Comparison of ENCODE assay signal across 10 cellular contexts in the genomic region with DNA sequence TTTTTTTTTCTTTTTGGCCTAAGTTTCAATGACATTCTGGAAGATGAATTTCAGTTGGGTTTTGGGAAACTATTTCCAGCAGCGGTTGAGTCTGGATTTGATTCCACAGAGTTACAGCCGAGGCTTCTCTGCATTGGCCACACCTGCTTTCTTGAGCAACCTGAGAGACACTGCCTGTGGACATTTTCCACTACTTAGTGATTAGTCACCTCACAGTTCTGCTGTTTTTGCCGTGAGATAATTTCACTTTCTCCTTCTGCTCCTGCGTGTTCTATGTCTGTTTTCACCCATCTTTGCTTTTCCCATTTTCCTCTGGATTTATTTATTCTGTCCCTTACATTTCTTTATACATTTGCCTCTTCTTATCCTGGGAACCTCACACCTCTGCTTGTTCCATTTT.
A peak's percentile ranks its signal among the peaks of the same experiment; 100 is the strongest.
DNase-seq lines count a peak whose midpoint lies in the region; ATAC-seq, FAIRE-seq and TF ChIP-seq lines count a peak whose summit lies in the region.
"Had no signal": no experiment of that assay in that cellular context is flagged by ENCODE, and none has a peak within 500 bp of the region (broad histone marks: within the 10 kb centered on the region; RNA-seq: fewer than 3 reads in every experiment).

No MANE protein-coding gene starts in this region.

- H3K4me1 Mint-ChIP-seq in natural killer cell = no peaks in the 10 kb centered on the region
- H3K4me1 Mint-ChIP-seq in T-helper 2 cell treated with Interferon-gamma antibody and Interleukin-4, amounts not matched to agents 5 μg/mL and 100 μg/mL, for 36 hours (ENCODE audit: low read depth) = no peaks in the 10 kb centered on the region

- H3K9me1 ChIP-seq in keratinocyte (ENCODE audit: control insufficient read depth, extremely low read depth, insufficient read depth, low read length) = no peaks in the 10 kb centered on the region

- no peak overlapping the region for H3K27ac Mint-ChIP-seq in natural killer cell
- no peak overlapping the region for H3K27ac Mint-ChIP-seq in T-helper 2 cell treated with Interferon-gamma antibody and Interleukin-4, amounts not matched to agents 5 μg/mL and 100 μg/mL, for 36 hours
- H3K27ac Mint-ChIP-seq: neural progenitor cell had no signal

- H3K4me2 ChIP-seq in GM23248 (ENCODE audit: unreplicated experiment) (peak overlapping the region; percentile 99), keratinocyte (ENCODE audit: control insufficient read depth, extremely low read depth, insufficient read depth, low read depth, low read length) (peak overlapping the region; percentile 91)
- H3K4me2 ChIP-seq: neural progenitor cell had no signal

- intact Hi-C loops in natural killer cell (cut with micrococcal nuclease) = no loop called here

- H3K27me3 Mint-ChIP-seq in natural killer cell (ENCODE audit: low read depth in 2 of 2) = no peaks in the 10 kb centered on the region
- no peaks in the 10 kb centered on the region for H3K27me3 Mint-ChIP-seq in T-helper 2 cell treated with Interferon-gamma antibody and Interleukin-4, amounts not matched to agents 5 μg/mL and 100 μg/mL, for 36 hours (ENCODE audit: low read depth)

- H3K9me2 ChIP-seq in GM23248 (ENCODE audit: insufficient read depth) = no peaks in the 10 kb centered on the region

- peak overlapping the region; percentile 53 for H2AFZ ChIP-seq in GM23248
- H2AFZ ChIP-seq in keratinocyte (ENCODE audit: control insufficient read depth, low read length) = peak overlapping the region; percentile 73
- H2AFZ ChIP-seq: neural progenitor cell had no signal

- H3K9ac ChIP-seq in GM23248 (peak overlapping the region; percentile 89), keratinocyte (ENCODE audit: control insufficient read depth, extremely low read depth, insufficient read depth, low read length) (peak overlapping the region; percentile 53), subcutaneous abdominal adipose tissue (ENCODE audit: low read length in 5 of 5) (no peak overlapping the region)
- H3K9ac ChIP-seq: neural progenitor cell had no signal

- H3K27ac ChIP-seq in GM23248 = peak overlapping the region; percentile 97
- H3K27ac ChIP-seq in keratinocyte (ENCODE audit: control insufficient read depth, insufficient read depth, low read length) = peak overlapping the region; percentile 42
- peak overlapping the region; percentile 9 for H3K27ac ChIP-seq in subcutaneous abdominal adipose tissue (ENCODE audit: low read depth, low read length)
- H3K27ac ChIP-seq in substantia nigra (ENCODE audit: low read depth, low read length, poor library complexity, severe bottlenecking) = no peak overlapping the region
- H3K27ac ChIP-seq: neural progenitor cell had no signal

- peaks cover 46% of the 10 kb centered on the region for H3F3A ChIP-seq in GM23248 (ENCODE audit: insufficient read depth)

- H3K36me3 ChIP-seq in GM23248 (ENCODE audit: low read depth) (no peaks in the 10 kb centered on the region), keratinocyte (ENCODE audit: control insufficient read depth in 2 of 2, extremely low read depth in 1 of 2, insufficient read depth in 2 of 2, low read length in 2 of 2) (no peaks in the 10 kb centered on the region), subcutaneous abdominal adipose tissue (ENCODE audit: control insufficient read depth in 5 of 5, insufficient read depth in 5 of 5, low read length in 5 of 5) (no peaks in the 10 kb centered on the region)
- H3K36me3 ChIP-seq: neural progenitor cell had no signal

- DNase-seq in GM23248 (peak; percentile 94), astrocyte of the cerebellum (ENCODE audit: low read depth) (peak; percentile 36), keratinocyte (ENCODE audit: low read depth, low spot score) (no peak), substantia nigra (lab: John Stamatoyannopoulos, UW) (no peak), natural killer cell (no peak)
- no peak for DNase-seq in T-helper 2 cell treated with Interferon-gamma antibody and Interleukin-4, amounts not matched to agents 5 μg/mL and 100 μg/mL, for 36 hours (ENCODE audit: low spot score)

- H3K4me3 Mint-ChIP-seq in natural killer cell = no peak overlapping the region
- H3K4me3 Mint-ChIP-seq in T-helper 2 cell treated with Interferon-gamma antibody and Interleukin-4, amounts not matched to agents 5 μg/mL and 100 μg/mL, for 36 hours = no peak overlapping the region
- H3K4me3 Mint-ChIP-seq: neural progenitor cell had no signal

- in situ Hi-C loops in GM23248 (cut with MboI) = no loop called here
- in situ Hi-C loops in astrocyte of the cerebellum (cut with HindIII; ENCODE audit: low sequenced_read_pairs) = no loop called here

- no peak for ATAC-seq in natural killer cell
- ATAC-seq in GM19328 (IDR thresholded peaks at IDR 0.05; ENCODE audit: unreplicated experiment) = no peak

- H4K20me1 ChIP-seq in GM23248 (ENCODE audit: insufficient read depth) (no peaks in the 10 kb centered on the region), keratinocyte (ENCODE audit: control insufficient read depth, extremely low read depth, insufficient read depth, low read length) (no peaks in the 10 kb centered on the region)

- no peak for TF ChIP-seq CTCF in astrocyte of the cerebellum (IDR thresholded peaks at IDR 0.05; ENCODE audit: low read depth, low read length, missing control alignments)
- no peak for TF ChIP-seq CTCF in keratinocyte (optimal IDR thresholded peaks at IDR 0.05 in 1 of 3, IDR thresholded peaks at IDR 0.05 in 1 of 3, conservative IDR thresholded peaks at IDR 0.05 in 1 of 3; ENCODE audit: extremely low read depth in 1 of 3, insufficient read depth in 2 of 3, low read length in 3 of 3)
- TF ChIP-seq CTCF in natural killer cell (IDR thresholded peaks at IDR 0.05) = no peak

- H3K4me3 ChIP-seq in GM23248 (peak overlapping the region; percentile 74), astrocyte of the cerebellum (ENCODE audit: low read depth, low read length) (no peak overlapping the region), keratinocyte (ENCODE audit: control insufficient read depth in 2 of 3, extremely low read depth in 1 of 3, insufficient read depth in 2 of 3, low read depth in 1 of 3, low read length in 3 of 3) (peak overlapping the region; percentile 14 to 82 (median 74)), subcutaneous abdominal adipose tissue (ENCODE audit: low read depth in 1 of 5, low read length in 5 of 5) (peak overlapping the region in 2 of 5 donors; percentile 28 to 33)
- H3K4me3 ChIP-seq: neural progenitor cell had no signal

- H3K9me3 Mint-ChIP-seq in natural killer cell = peaks cover 0 to 3% of the 10 kb centered on the region in 2 donors
- H3K9me3 Mint-ChIP-seq in T-helper 2 cell treated with Interferon-gamma antibody and Interleukin-4, amounts not matched to agents 5 μg/mL and 100 μg/mL, for 36 hours = no peaks in the 10 kb centered on the region
- H3K9me3 Mint-ChIP-seq: neural progenitor cell had no signal

- peaks cover 50% of the 10 kb centered on the region for H3K4me1 ChIP-seq in GM23248 (ENCODE audit: insufficient read depth)
- H3K4me1 ChIP-seq in keratinocyte (ENCODE audit: control insufficient read depth, extremely low read depth, insufficient read depth, low read length) = peaks cover 8% of the 10 kb centered on the region
- peaks cover 0 to 10% (median 0%) of the 10 kb centered on the region in 5 donors for H3K4me1 ChIP-seq in subcutaneous abdominal adipose tissue (ENCODE audit: control insufficient read depth in 5 of 5, insufficient read depth in 5 of 5, low read length in 5 of 5)
- H3K4me1 ChIP-seq: neural progenitor cell had no signal

- FAIRE-seq in keratinocyte (lab: Jason Lieb, UNC) = peak; percentile 84
- FAIRE-seq: H1 had no signal

- H3K79me2 ChIP-seq in GM23248 (ENCODE audit: insufficient read depth) (peaks cover 89% of the 10 kb centered on the region), keratinocyte (ENCODE audit: control insufficient read depth, insufficient read depth, low read length) (no peaks in the 10 kb centered on the region)

- H3K9me3 ChIP-seq in GM23248 (ENCODE audit: low read depth) (no peaks in the 10 kb centered on the region), keratinocyte (ENCODE audit: control insufficient read depth, low read depth, low read length) (no peaks in the 10 kb centered on the region), subcutaneous abdominal adipose tissue (ENCODE audit: control insufficient read depth in 5 of 5, low read length in 5 of 5) (no peaks in the 10 kb centered on the region)

- H3K36me3 Mint-ChIP-seq in natural killer cell = no peaks in the 10 kb centered on the region
- no peaks in the 10 kb centered on the region for H3K36me3 Mint-ChIP-seq in T-helper 2 cell treated with Interferon-gamma antibody and Interleukin-4, amounts not matched to agents 5 μg/mL and 100 μg/mL, for 36 hours (ENCODE audit: low read depth)
- H3K36me3 Mint-ChIP-seq: neural progenitor cell had no signal

- H3K27me3 ChIP-seq in GM23248 (replicated peaks; ENCODE audit: insufficient read depth) = no peaks in the 10 kb centered on the region
- no peaks in the 10 kb centered on the region for H3K27me3 ChIP-seq in keratinocyte (ENCODE audit: control insufficient read depth, extremely low read depth, insufficient read depth, low read length)
- no peaks in the 10 kb centered on the region for H3K27me3 ChIP-seq in subcutaneous abdominal adipose tissue (ENCODE audit: control insufficient read depth in 5 of 5, insufficient read depth in 4 of 5, low read length in 5 of 5)
- H3K27me3 ChIP-seq: neural progenitor cell had no signal

- dilution Hi-C loops in keratinocyte (cut with MboI; ENCODE audit: extremely low pct_ligation_motif_present, low sequenced_read_pairs) = no loop called here

- 7% methylated on average over 4 of the region's 4 CpGs for WGBS in GM23248 (ENCODE audit: low coverage in 1 of 2, low lambda C conversion rate in 2 of 2, missing lambda C conversion rate in 2 of 2), 2 experiments

Comparison
In these comparisons a context has a peak if more than half of its experiments do, and no peak if none do; other contexts are left out.
1. DNase-seq: peak in GM23248 (single experiment) and astrocyte of the cerebellum (single experiment); none in keratinocyte (single experiment), substantia nigra (0 of 49), natural killer cell (single experiment) and T-helper 2 cell treated with Interferon-gamma antibody and Interleukin-4, amounts not matched to agents 5 μg/mL and 100 μg/mL, for 36 hours (single experiment).
2. H3K9ac ChIP-seq: peak in GM23248 (single experiment) and keratinocyte (single experiment); none in subcutaneous abdominal adipose tissue (0 of 5).